In the genomic region with DNA sequence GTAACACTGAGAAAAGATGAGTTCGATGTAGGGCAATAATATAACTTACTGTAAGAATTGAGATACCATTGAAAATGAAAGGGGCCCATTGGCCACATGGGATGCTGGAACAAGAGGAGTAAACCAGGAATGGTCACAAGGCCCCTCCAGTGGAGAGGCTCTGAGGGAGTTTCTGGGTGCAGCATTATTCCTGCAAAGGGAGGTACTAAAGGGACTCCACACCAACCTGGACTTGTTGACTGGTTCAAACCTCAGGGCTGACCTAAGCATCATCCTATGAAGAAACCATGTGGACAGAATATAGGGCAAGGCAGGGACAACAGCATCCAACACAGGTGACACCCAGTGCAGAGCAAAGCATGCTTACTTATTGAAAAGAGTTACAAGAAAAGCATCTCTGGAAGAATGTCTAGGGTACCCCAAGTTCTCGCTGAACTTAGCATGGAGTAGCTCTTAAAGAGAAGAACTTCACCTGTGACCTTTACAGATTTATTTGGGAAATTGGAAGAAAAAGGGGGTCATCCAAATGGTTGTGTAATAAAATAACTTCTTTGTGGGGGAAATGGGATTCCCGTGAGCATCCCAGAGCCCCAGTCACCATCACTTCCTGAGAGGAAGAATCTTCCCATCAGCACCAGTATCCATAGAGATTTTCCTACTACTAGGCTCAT, we compare ENCODE assay signal across 19 cellular contexts. TPM values are rescaled to one million over a fixed set of nuclear protein-coding genes. Genes with fewer than 3 reads are reported as not detected.
DNase-seq lines count a peak whose midpoint lies in the region; ATAC-seq and TF ChIP-seq lines count a peak whose summit lies in the region.
"Had no signal": no experiment of that assay in that cellular context is flagged by ENCODE, and none has a peak within 500 bp of the region (broad histone marks: within the 10 kb centered on the region; RNA-seq: fewer than 3 reads in every experiment).

No MANE protein-coding gene starts in this region.

- peaks cover 14% of the 10 kb centered on the region for H3K36me3 ChIP-seq in brain microvascular endothelial cell (replicated peaks)
- H3K36me3 ChIP-seq: HAP-1, pancreas, stomach had no signal

- in situ Hi-C loops in brain microvascular endothelial cell (cut with HindIII; ENCODE audit: low pct_ligation_motif_present, low sequenced_read_pairs), result no loop called here

- no peaks in the 10 kb centered on the region for H3K27me3 ChIP-seq in brain microvascular endothelial cell (replicated peaks)
- H3K27me3 ChIP-seq: pancreas had no signal

- no peak for TF ChIP-seq CTCF in brain microvascular endothelial cell (IDR thresholded peaks at IDR 0.05; ENCODE audit: low read depth, low read length, missing control alignments)

- H3K27me3 Mint-ChIP-seq in activated naive CD4-positive, alpha-beta T cell treated with anti-CD3 and anti-CD28 coated beads, Interleukin-2, amount 10 ng/mL, durations not matched to agents 7 days and 5 days, result no peaks in the 10 kb centered on the region
- no peaks in the 10 kb centered on the region for H3K27me3 Mint-ChIP-seq in T-cell
- no peaks in the 10 kb centered on the region for H3K27me3 Mint-ChIP-seq in stimulated activated naive B cell treated with anti-CD40 and anti-IgM and Interleukin-4, amounts not matched to agents 10 μg/mL and 1 μg/mL and 100 μg/mL, for 72 hours

- peaks cover 98% of the 10 kb centered on the region for H3K4me1 Mint-ChIP-seq in activated naive CD4-positive, alpha-beta T cell treated with anti-CD3 and anti-CD28 coated beads, Interleukin-2, amount 10 ng/mL, durations not matched to agents 7 days and 5 days
- H3K4me1 Mint-ChIP-seq in T-cell, result peaks cover 97 to 99% (median 98%) of the 10 kb centered on the region in 3 donors
- H3K4me1 Mint-ChIP-seq in stimulated activated naive B cell treated with anti-CD40 and anti-IgM and Interleukin-4, amounts not matched to agents 10 μg/mL and 1 μg/mL and 100 μg/mL, for 72 hours, result peaks cover 71 to 88% of the 10 kb centered on the region in 2 donors

- no peak for DNase-seq in activated naive CD4-positive, alpha-beta T cell treated with anti-CD3 and anti-CD28 coated beads, Interleukin-2, amount 10 ng/mL, durations not matched to agents 7 days and 5 days
- no peak for DNase-seq in activated naive CD4-positive, alpha-beta T cell (lab: John Stamatoyannopoulos, UW)
- DNase-seq in T-cell, result peak in 1 of 34 experiments; percentile 35
- no peak for DNase-seq in brain microvascular endothelial cell
- DNase-seq in stimulated activated naive B cell treated with anti-CD40 and anti-IgM and Interleukin-4, amounts not matched to agents 10 μg/mL and 1 μg/mL and 100 μg/mL, for 72 hours, result no peak
- DNase-seq in GOT3 (lab: John Stamatoyannopoulos, UW), result no peak
- DNase-seq in T-helper 9 cell, result no peak
- DNase-seq: activated gamma-delta T cell, dorsolateral prefrontal cortex, mucosa of descending colon, pancreas, stomach had no signal

- peak overlapping the region; percentile 92 for H3K27ac ChIP-seq in brain microvascular endothelial cell
- H3K27ac ChIP-seq: dorsolateral prefrontal cortex, hepatocyte, pancreas, RWPE1 had no signal

- peaks cover 55% of the 10 kb centered on the region for H3K36me3 Mint-ChIP-seq in activated naive CD4-positive, alpha-beta T cell treated with anti-CD3 and anti-CD28 coated beads, Interleukin-2, amount 10 ng/mL, durations not matched to agents 7 days and 5 days
- H3K36me3 Mint-ChIP-seq in T-cell, result peaks cover 41% of the 10 kb centered on the region
- H3K36me3 Mint-ChIP-seq in stimulated activated naive B cell treated with anti-CD40 and anti-IgM and Interleukin-4, amounts not matched to agents 10 μg/mL and 1 μg/mL and 100 μg/mL, for 72 hours, result peaks cover 34 to 40% of the 10 kb centered on the region in 2 donors

- ATAC-seq in T-cell (replicated peaks in 1 of 4), result no peak
- ATAC-seq in stimulated activated naive B cell treated with anti-CD40 and anti-IgM and Interleukin-4, amounts not matched to agents 10 μg/mL and 1 μg/mL and 100 μg/mL, for 72 hours (replicated peaks), result no peak
- ATAC-seq in HG03565 (IDR thresholded peaks at IDR 0.05; ENCODE audit: unreplicated experiment), result no peak
- ATAC-seq: activated CD4-positive, CD25-positive, alpha-beta regulatory T cell treated with anti-CD3 and anti-CD28 coated beads, Interleukin-2, amount 50 U/mL, for 24 hours; mucosa of descending colon; pancreas had no signal

- H3K9me3 Mint-ChIP-seq in activated naive CD4-positive, alpha-beta T cell treated with anti-CD3 and anti-CD28 coated beads, Interleukin-2, amount 10 ng/mL, durations not matched to agents 7 days and 5 days, result no peaks in the 10 kb centered on the region
- no peaks in the 10 kb centered on the region for H3K9me3 Mint-ChIP-seq in T-cell
- H3K9me3 Mint-ChIP-seq in stimulated activated naive B cell treated with anti-CD40 and anti-IgM and Interleukin-4, amounts not matched to agents 10 μg/mL and 1 μg/mL and 100 μg/mL, for 72 hours, result peaks cover 5 to 6% of the 10 kb centered on the region in 2 donors

- POLR2A ChIA-PET in T-cell (lab: Charles Lee), result interaction anchor here in 1 of 2 donors (6.8 to 11.5 kb wide), 2 partner anchors 8 to 17 kb away, joined by 162 to 577 read pairs; no protein-coding TSS in a partner anchor

- peak overlapping the region; percentile 92 for H3K4me3 Mint-ChIP-seq in activated naive CD4-positive, alpha-beta T cell treated with anti-CD3 and anti-CD28 coated beads, Interleukin-2, amount 10 ng/mL, durations not matched to agents 7 days and 5 days
- H3K4me3 Mint-ChIP-seq in T-cell, result peak overlapping the region; percentile 35 to 93 (median 56)
- no peak overlapping the region for H3K4me3 Mint-ChIP-seq in stimulated activated naive B cell treated with anti-CD40 and anti-IgM and Interleukin-4, amounts not matched to agents 10 μg/mL and 1 μg/mL and 100 μg/mL, for 72 hours

- CTCF ChIA-PET in activated naive CD4-positive, alpha-beta T cell treated with anti-CD3 and anti-CD28 coated beads, Interleukin-2, amount 10 ng/mL, durations not matched to agents 7 days and 5 days (lab: Charles Lee), result interaction anchor here (10.3 kb wide), 1 partner anchor 13 kb away, joined by 346 read pairs; no protein-coding TSS in a partner anchor
- CTCF ChIA-PET in T-cell (lab: Charles Lee), result interaction anchor here in 1 of 2 donors (6.7 to 10.8 kb wide), 2 partner anchors 9 to 19 kb away, joined by 116 to 382 read pairs; no protein-coding TSS in a partner anchor

- peak overlapping the region; percentile 100 for H3K27ac Mint-ChIP-seq in activated naive CD4-positive, alpha-beta T cell treated with anti-CD3 and anti-CD28 coated beads, Interleukin-2, amount 10 ng/mL, durations not matched to agents 7 days and 5 days
- peak overlapping the region; percentile 100 for H3K27ac Mint-ChIP-seq in T-cell
- peak overlapping the region; percentile 94 for H3K27ac Mint-ChIP-seq in stimulated activated naive B cell treated with anti-CD40 and anti-IgM and Interleukin-4, amounts not matched to agents 10 μg/mL and 1 μg/mL and 100 μg/mL, for 72 hours

- H3K4me3 ChIP-seq in brain microvascular endothelial cell (ENCODE audit: low read depth, low read length), result no peak overlapping the region
- H3K4me3 ChIP-seq: dorsolateral prefrontal cortex, HAP-1, hepatocyte, mucosa of descending colon, pancreas, stomach had no signal

RNA-seq across cellular contexts. Expression of a gene that starts 34.7 kb away (rescaled TPM):
- total RNA-seq in T-cell, result 10 to 100 TPM in 3 of 5 donors, not detected in 2; 47.1 to 64.6 (median 57.7) TPM
- total RNA-seq: dorsolateral prefrontal cortex, fibroblast of lung, mucosa of descending colon, skeletal muscle tissue had no signal

RNA-seq across cellular contexts. Expression of a gene that starts 49.4 kb away (rescaled TPM):
- total RNA-seq in T-cell, result 10 to 100 TPM; 37.2 to 76.2 (median 62.3) TPM

RNA-seq across cellular contexts. Expression of a gene that starts 56.2 kb away (rescaled TPM):
- total RNA-seq in T-cell, result 10 to 100 TPM in 3 of 5 donors, not detected in 2; 16.0 to 23.7 (median 20.8) TPM
- total RNA-seq: dorsolateral prefrontal cortex, fibroblast of lung, mucosa of descending colon, skeletal muscle tissue had no signal

Comparison
In these comparisons a context has a peak if more than half of its experiments do, and no peak if none do; other contexts are left out.
1. H3K4me3 Mint-ChIP-seq: peak in activated naive CD4-positive, alpha-beta T cell treated with anti-CD3 and anti-CD28 coated beads, Interleukin-2, amount 10 ng/mL, durations not matched to agents 7 days and 5 days (single experiment) and T-cell (3 of 3); none in stimulated activated naive B cell treated with anti-CD40 and anti-IgM and Interleukin-4, amounts not matched to agents 10 μg/mL and 1 μg/mL and 100 μg/mL, for 72 hours (0 of 2).
2. Peak in every context shown above with its lines, with median percentiles within 50 percentile points of each other: H3K27ac Mint-ChIP-seq.